8 cellular contexts compared by ENCODE assay signal in the genomic region with DNA sequence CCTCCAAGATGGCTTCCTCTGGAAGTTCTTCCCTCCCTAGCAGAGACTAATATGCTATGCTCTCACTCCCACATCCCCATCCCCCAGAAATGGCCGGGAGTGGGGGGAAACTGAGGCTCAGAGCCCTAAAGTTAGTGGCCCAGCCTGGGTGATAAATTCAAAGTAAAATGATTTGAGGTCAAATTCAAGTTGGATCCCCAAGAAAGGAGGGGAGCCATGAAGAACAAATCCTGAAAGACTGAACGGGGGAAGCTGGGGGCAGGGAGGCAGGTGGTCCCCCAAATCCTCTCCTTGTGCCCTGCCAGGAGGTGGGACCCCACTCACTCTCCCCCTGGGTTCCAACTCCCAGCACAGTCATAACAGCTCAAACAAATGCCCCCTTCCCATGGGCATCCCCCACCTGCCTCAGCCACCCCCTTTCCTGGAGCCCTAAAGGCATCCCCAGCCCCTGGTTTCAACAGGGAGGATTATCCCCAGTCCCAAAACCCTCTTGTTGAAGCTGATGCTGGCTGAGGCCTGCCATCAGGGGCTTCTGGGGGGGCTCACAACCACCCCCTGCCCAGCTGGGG. TPM values are rescaled to one million over a fixed set of nuclear protein-coding genes. Genes with fewer than 3 reads are reported as not detected.
DNase-seq lines count a peak whose midpoint lies in the region; ATAC-seq, FAIRE-seq and TF ChIP-seq lines count a peak whose summit lies in the region.

No MANE protein-coding gene starts in this region.

- no peaks in the 10 kb centered on the region for H3K9me3 ChIP-seq in kidney (ENCODE audit: control insufficient read depth in 1 of 2, low read length in 2 of 2)

- FAIRE-seq in kidney (lab: Jason Lieb, UNC) = no peak

- no peak for ATAC-seq in activated naive CD8-positive, alpha-beta T cell treated with anti-CD3 and anti-CD28 coated beads, Interleukin-2, amount 10 ng/mL, durations not matched to agents 7 days and 5 days (ENCODE audit: low read depth)

- peaks cover 0 to 3% of the 10 kb centered on the region in 2 donors for H3K36me3 ChIP-seq in kidney (ENCODE audit: control insufficient read depth in 1 of 2, insufficient read depth in 2 of 2, low read length in 2 of 2)

- peak overlapping the region; percentile 90 for H3K4me3 Mint-ChIP-seq in activated naive CD8-positive, alpha-beta T cell treated with anti-CD3 and anti-CD28 coated beads, Interleukin-2, amount 10 ng/mL, durations not matched to agents 7 days and 5 days

- H3K27me3 Mint-ChIP-seq in activated naive CD8-positive, alpha-beta T cell treated with anti-CD3 and anti-CD28 coated beads, Interleukin-2, amount 10 ng/mL, durations not matched to agents 7 days and 5 days = peaks cover 14% of the 10 kb centered on the region

- H3K9ac ChIP-seq in kidney (ENCODE audit: low read length in 2 of 2) = peak overlapping the region; percentile 11 to 69

- intact Hi-C loops in kidney (cut with DNase I) = no loop called here

- peaks cover 1% of the 10 kb centered on the region for H3K36me3 Mint-ChIP-seq in activated naive CD8-positive, alpha-beta T cell treated with anti-CD3 and anti-CD28 coated beads, Interleukin-2, amount 10 ng/mL, durations not matched to agents 7 days and 5 days

- peak overlapping the region; percentile 51 to 74 for H3K27ac ChIP-seq in kidney (ENCODE audit: low read depth in 2 of 2, low read length in 2 of 2)
- H3K27ac ChIP-seq in substantia nigra (ENCODE audit: low read depth, low read length, poor library complexity, severe bottlenecking) = peak overlapping the region; percentile 86

- H3K9me3 Mint-ChIP-seq in activated naive CD8-positive, alpha-beta T cell treated with anti-CD3 and anti-CD28 coated beads, Interleukin-2, amount 10 ng/mL, durations not matched to agents 7 days and 5 days = no peaks in the 10 kb centered on the region

- POLR2A ChIA-PET in activated naive CD8-positive, alpha-beta T cell treated with anti-CD3 and anti-CD28 coated beads, Interleukin-2, amount 10 ng/mL, durations not matched to agents 7 days and 5 days (lab: Charles Lee) = interaction anchor here (0.7 to 4.1 kb wide), 11 partner anchors 9 to 448 kb away, joined by 3 to 32 read pairs (median 4); a partner anchor contains a TSS

- TF ChIP-seq CTCF in kidney (IDR thresholded peaks at IDR 0.05; ENCODE audit: borderline replicate concordance, extremely low read depth, insufficient read depth) = no peak

- peak overlapping the region; percentile 88 for H3K27ac Mint-ChIP-seq in activated naive CD8-positive, alpha-beta T cell treated with anti-CD3 and anti-CD28 coated beads, Interleukin-2, amount 10 ng/mL, durations not matched to agents 7 days and 5 days

- H3K4me3 ChIP-seq in kidney (ENCODE audit: low read length in 2 of 2) = peak overlapping the region; percentile 26 to 68

- H3K4me1 Mint-ChIP-seq in activated naive CD8-positive, alpha-beta T cell treated with anti-CD3 and anti-CD28 coated beads, Interleukin-2, amount 10 ng/mL, durations not matched to agents 7 days and 5 days = peaks cover 34% of the 10 kb centered on the region

- H3K4me1 ChIP-seq in kidney (ENCODE audit: control insufficient read depth in 1 of 2, insufficient read depth in 1 of 2, low read depth in 1 of 2, low read length in 2 of 2) = peaks cover 9 to 16% of the 10 kb centered on the region in 2 donors

- DNase-seq in NCI-H748 (lab: John Stamatoyannopoulos, UW; ENCODE audit: unreplicated experiment) (peak; percentile 6), NCI-H748 treated with DMSO at 0.1 percent for 48 hours (lab: John Stamatoyannopoulos, UW) (no peak), kidney (no peak), substantia nigra (lab: John Stamatoyannopoulos, UW) (no peak), NCI-H2196 treated with DMSO at 0.1 percent for 48 hours (lab: John Stamatoyannopoulos, UW; ENCODE audit: unreplicated experiment) (no peak), NCI-H1092 (lab: John Stamatoyannopoulos, UW) (no peak), middle frontal gyrus (ENCODE audit: extremely low spot score, low spot score) (no peak)
- no peak for DNase-seq in activated naive CD8-positive, alpha-beta T cell treated with anti-CD3 and anti-CD28 coated beads, Interleukin-2, amount 10 ng/mL, durations not matched to agents 7 days and 5 days

RNA-seq across cellular contexts. Expression of a gene that starts 1.1 kb away (rescaled TPM):
- total RNA-seq in activated naive CD8-positive, alpha-beta T cell treated with anti-CD3 and anti-CD28 coated beads, Interleukin-2, amount 10 ng/mL, durations not matched to agents 7 days and 5 days = 10 to 100 TPM; 66.0 to 66.4 TPM
- 113 TPM for total RNA-seq in kidney
- 24.9 TPM for polyA plus RNA-seq in kidney (ENCODE audit: insufficient read depth, low read depth, low replicate concordance)

RNA-seq across cellular contexts. Expression of a gene that starts 27.0 kb away (rescaled TPM):
- 1 to 10 TPM; 5.9 to 6.8 TPM for total RNA-seq in activated naive CD8-positive, alpha-beta T cell treated with anti-CD3 and anti-CD28 coated beads, Interleukin-2, amount 10 ng/mL, durations not matched to agents 7 days and 5 days
- 12.5 TPM for total RNA-seq in kidney
- 1.1 TPM for polyA plus RNA-seq in kidney (ENCODE audit: insufficient read depth, low read depth, low replicate concordance)
